8 cellular contexts compared by ENCODE assay signal in genomic region chr6:33299237-33299944, GRCh38. TPM values are rescaled to one million over a fixed set of nuclear protein-coding genes. Genes with fewer than 3 reads are reported as not detected.
A peak's percentile ranks its signal among the peaks of the same experiment; 100 is the strongest.
DNase-seq lines count a peak whose midpoint lies in the region; ATAC-seq and TF ChIP-seq lines count a peak whose summit lies in the region.

No MANE protein-coding gene starts in this region.

- H3K9me3 Mint-ChIP-seq in activated naive CD4-positive, alpha-beta T cell treated with anti-CD3 and anti-CD28 coated beads, Interleukin-2, amount 10 ng/mL, durations not matched to agents 7 days and 5 days = no peaks in the 10 kb centered on the region

- CTCF ChIA-PET in GM10248 (lab: Yijun Ruan, JAX) = interaction anchor here (0.8 to 2.7 kb wide), 17 partner anchors 9 to 108 kb away, joined by 3 to 15 read pairs (median 4); partner anchors contain the start of genes B3GALT4, RPS18, VPS52 and WDR46
- CTCF ChIA-PET in activated naive CD4-positive, alpha-beta T cell treated with anti-CD3 and anti-CD28 coated beads, Interleukin-2, amount 10 ng/mL, durations not matched to agents 7 days and 5 days (lab: Charles Lee) = interaction anchor here (0.6 to 3.3 kb wide), 11 partner anchors 9 to 50 kb away, joined by 3 to 32 read pairs (median 4); partner anchors contain the start of genes B3GALT4, PFDN6, TAPBP and WDR46

- POLR2A ChIA-PET in GM10248 (lab: Yijun Ruan, JAX) = interaction anchor here (0.7 to 3.3 kb wide), 7 partner anchors 10 to 27 kb away, joined by 3 to 17 read pairs (median 6); partner anchors contain the start of genes B3GALT4, PFDN6, RPS18 and VPS52

- H3K27ac ChIP-seq in suprapubic skin = peak overlapping the region; percentile 96

- ATAC-seq in HG02588 (IDR thresholded peaks at IDR 0.05; ENCODE audit: unreplicated experiment) = peak; percentile 75

- H3K4me3 ChIP-seq in NB4 (ENCODE audit: low read depth, low read length) (peak overlapping the region; percentile 83), suprapubic skin (peak overlapping the region; percentile 86)

- H3K9me3 ChIP-seq in suprapubic skin = no peaks in the 10 kb centered on the region

- WGBS in suprapubic skin = 0% methylated on average over 10 of the region's 54 CpGs

- DNase-seq in GM10248 (ENCODE audit: extremely low spot score) (peak; percentile 92), NB4 (ENCODE audit: low read depth) (peak; percentile 97), SK-MEL-5 (ENCODE audit: low read depth, low spot score) (peak; percentile 93), germinal center (ENCODE audit: low spot score) (peak; percentile 89), occipital lobe (lab: John Stamatoyannopoulos, UW) (peak; percentile 87), suprapubic skin (ENCODE audit: low spot score in 2 of 2) (peak; percentile 95 to 96)
- peak; percentile 96 for DNase-seq in activated naive CD4-positive, alpha-beta T cell treated with anti-CD3 and anti-CD28 coated beads, Interleukin-2, amount 10 ng/mL, durations not matched to agents 7 days and 5 days

- H3K4me3 Mint-ChIP-seq in activated naive CD4-positive, alpha-beta T cell treated with anti-CD3 and anti-CD28 coated beads, Interleukin-2, amount 10 ng/mL, durations not matched to agents 7 days and 5 days = peak overlapping the region; percentile 89

- TF ChIP-seq POLR2A in NB4 (IDR thresholded peaks at IDR 0.05; ENCODE audit: extremely low read depth, insufficient read length) (peak; percentile 86), suprapubic skin (IDR thresholded peaks at IDR 0.05) (peak in 1 of 2 donors; percentile 78)

- H3K4me1 ChIP-seq in suprapubic skin = peaks cover 40% of the 10 kb centered on the region

- H3K27ac Mint-ChIP-seq in activated naive CD4-positive, alpha-beta T cell treated with anti-CD3 and anti-CD28 coated beads, Interleukin-2, amount 10 ng/mL, durations not matched to agents 7 days and 5 days = peak overlapping the region; percentile 100

- H3K27me3 ChIP-seq in suprapubic skin = no peaks in the 10 kb centered on the region

- in situ Hi-C loops in SK-MEL-5 (cut with HindIII; ENCODE audit: low pct_unique_long_range_greater_than_20kb, low sequenced_read_pairs) = no loop called here

- peaks cover 42% of the 10 kb centered on the region for H3K36me3 ChIP-seq in suprapubic skin

- TF ChIP-seq CTCF in GM10248 (IDR thresholded peaks at IDR 0.05; ENCODE audit: control extremely low read depth, extremely low read depth, low read depth, missing control alignments) = peak; percentile 76
- peak; percentile 74 for TF ChIP-seq CTCF in NB4 (IDR thresholded peaks at IDR 0.05; ENCODE audit: low read depth, low read length)
- peak; percentile 64 to 80 for TF ChIP-seq CTCF in suprapubic skin (IDR thresholded peaks at IDR 0.05)

- H3K4me1 Mint-ChIP-seq in activated naive CD4-positive, alpha-beta T cell treated with anti-CD3 and anti-CD28 coated beads, Interleukin-2, amount 10 ng/mL, durations not matched to agents 7 days and 5 days = peaks cover 51% of the 10 kb centered on the region

- H3K36me3 Mint-ChIP-seq in activated naive CD4-positive, alpha-beta T cell treated with anti-CD3 and anti-CD28 coated beads, Interleukin-2, amount 10 ng/mL, durations not matched to agents 7 days and 5 days = peaks cover 51% of the 10 kb centered on the region

- H3K27me3 Mint-ChIP-seq in activated naive CD4-positive, alpha-beta T cell treated with anti-CD3 and anti-CD28 coated beads, Interleukin-2, amount 10 ng/mL, durations not matched to agents 7 days and 5 days = peaks cover 11% of the 10 kb centered on the region

- no peak for TF ChIP-seq EP300 in suprapubic skin (IDR thresholded peaks at IDR 0.05)

RNA-seq across cellular contexts. Expression of gene RGL2, which starts 0.6 kb away (rescaled TPM):
- total RNA-seq in SK-MEL-5 (2014; rRNA removed; shearing (Covaris generic)) = 11.9 and 14.6 TPM in 2 replicates
- polyA plus RNA-seq in SK-MEL-5 (2015; cell fraction: cytosol; rRNA removed) = 16.8 and 21.9 TPM in 2 replicates
- 156 and 161 TPM in 2 replicates for polyA plus RNA-seq in SK-MEL-5 (2015; cell fraction: nucleus; rRNA removed)
- 13.7 TPM for total RNA-seq in occipital lobe
- 100 to 1,000 TPM in 1 of 4 donors, 10 to 100 TPM in 3; 80.8 to 118 (median 96.6) TPM for total RNA-seq in suprapubic skin

RNA-seq across cellular contexts. Expression of gene PFDN6, which starts 10.0 kb away (rescaled TPM):
- total RNA-seq in SK-MEL-5 (2014; rRNA removed; shearing (Covaris generic)) = 128 and 143 TPM in 2 replicates
- polyA plus RNA-seq in SK-MEL-5 (2015; cell fraction: cytosol; rRNA removed) = 129 and 144 TPM in 2 replicates
- polyA plus RNA-seq in SK-MEL-5 (2015; cell fraction: nucleus; rRNA removed) = 72.8 and 84.4 TPM in 2 replicates
- 27.0 TPM for total RNA-seq in occipital lobe
- total RNA-seq in suprapubic skin = 10 to 100 TPM; 20.5 to 31.5 (median 22.3) TPM

RNA-seq across cellular contexts. Expression of gene WDR46, which starts 10.4 kb away (rescaled TPM):
- total RNA-seq in SK-MEL-5 (2014; rRNA removed; shearing (Covaris generic)) = 85.9 and 93.6 TPM in 2 replicates
- polyA plus RNA-seq in SK-MEL-5 (2015; cell fraction: cytosol; rRNA removed) = 84.5 and 88.9 TPM in 2 replicates
- 302 and 385 TPM in 2 replicates for polyA plus RNA-seq in SK-MEL-5 (2015; cell fraction: nucleus; rRNA removed)
- total RNA-seq in occipital lobe = 42.6 TPM
- 10 to 100 TPM; 41.3 to 67.2 (median 50.2) TPM for total RNA-seq in suprapubic skin

RNA-seq across cellular contexts. Expression of gene TAPBP, which starts 14.5 kb away (rescaled TPM):
- 45.5 and 55.4 TPM in 2 replicates for total RNA-seq in SK-MEL-5 (2014; rRNA removed; shearing (Covaris generic))
- polyA plus RNA-seq in SK-MEL-5 (2015; cell fraction: cytosol; rRNA removed) = 228 and 235 TPM in 2 replicates
- polyA plus RNA-seq in SK-MEL-5 (2015; cell fraction: nucleus; rRNA removed) = 40.6 and 49.8 TPM in 2 replicates
- total RNA-seq in occipital lobe (10.5 TPM), suprapubic skin (100 to 1,000 TPM in 3 of 4 donors, 10 to 100 TPM in 1; 91.5 to 132 (median 108) TPM)

RNA-seq across cellular contexts. Expression of gene ZBTB22, which starts 18.2 kb away (rescaled TPM):
- 7.6 and 9.2 TPM in 2 replicates for total RNA-seq in SK-MEL-5 (2014; rRNA removed; shearing (Covaris generic))
- polyA plus RNA-seq in SK-MEL-5 (2015; cell fraction: cytosol; rRNA removed) = 7.5 and 7.8 TPM in 2 replicates
- polyA plus RNA-seq in SK-MEL-5 (2015; cell fraction: nucleus; rRNA removed) = 13.4 and 15.2 TPM in 2 replicates
- 28.4 TPM for total RNA-seq in occipital lobe
- total RNA-seq in suprapubic skin = 10 to 100 TPM; 32.1 to 36.8 (median 33.4) TPM

Comparison
In these comparisons a context has a peak if more than half of its experiments do, and no peak if none do; other contexts are left out.
1. Peak in every context shown above with its lines: DNase-seq, ATAC-seq, H3K4me3 ChIP-seq and H3K27ac ChIP-seq.